Comparison of ENCODE assay signal across 20 cellular contexts in genomic region chr22:48353116-48353947, GRCh38.
DNase-seq lines count a peak whose midpoint lies in the region; ATAC-seq and TF ChIP-seq lines count a peak whose summit lies in the region.
"Had no signal": no experiment of that assay in that cellular context is flagged by ENCODE, and none has a peak within 500 bp of the region (broad histone marks: within the 10 kb centered on the region; RNA-seq: fewer than 3 reads in every experiment).

No MANE protein-coding gene starts in this region.

- H3F3A ChIP-seq in PC-9 (ENCODE audit: insufficient read depth, low read depth): no peaks in the 10 kb centered on the region

- TF ChIP-seq CTCF in osteocyte (IDR thresholded peaks at IDR 0.05): no peak
- no peak for TF ChIP-seq CTCF in PC-9 (conservative IDR thresholded peaks at IDR 0.05)

- 72% methylated on average over 14 of the region's 14 CpGs for WGBS in right cardiac atrium

- H3K4me1 ChIP-seq in right cardiac atrium (ENCODE audit: control insufficient read depth, insufficient read depth, low read length) (no peaks in the 10 kb centered on the region), PC-9 (replicated peaks; ENCODE audit: insufficient read depth) (no peaks in the 10 kb centered on the region)

- H4K20me1 ChIP-seq in PC-9 (ENCODE audit: insufficient read depth): no peaks in the 10 kb centered on the region

- H3K27ac ChIP-seq in right cardiac atrium (ENCODE audit: low read length): no peak overlapping the region
- no peak overlapping the region for H3K27ac ChIP-seq in PC-9
- H3K27ac ChIP-seq: KMS-11 had no signal

- no peaks in the 10 kb centered on the region for H3K27me3 Mint-ChIP-seq in osteocyte (ENCODE audit: unreplicated experiment)

- H3K9me3 ChIP-seq in right cardiac atrium (ENCODE audit: control insufficient read depth, low read length): no peaks in the 10 kb centered on the region
- no peaks in the 10 kb centered on the region for H3K9me3 ChIP-seq in PC-9 (ENCODE audit: insufficient read depth, low read depth)

- no peaks in the 10 kb centered on the region for H3K36me3 ChIP-seq in PC-9 (ENCODE audit: low read depth)

- peaks cover 25% of the 10 kb centered on the region for H3K4me1 Mint-ChIP-seq in osteocyte (ENCODE audit: unreplicated experiment)
- H3K4me1 Mint-ChIP-seq: B cell; CD4-positive, CD25-positive, alpha-beta regulatory T cell had no signal

- no peak for ATAC-seq in left ventricle myocardium superior
- no peak for ATAC-seq in right cardiac atrium

- no peak overlapping the region for H3K4me3 Mint-ChIP-seq in osteocyte (ENCODE audit: unreplicated experiment)
- H3K4me3 Mint-ChIP-seq: B cell; CD4-positive, CD25-positive, alpha-beta regulatory T cell had no signal

- H3K4me3 ChIP-seq in right cardiac atrium (ENCODE audit: low read length): no peak overlapping the region
- no peak overlapping the region for H3K4me3 ChIP-seq in PC-9

- no peaks in the 10 kb centered on the region for H3K9me2 ChIP-seq in PC-9 (ENCODE audit: insufficient read depth)

- no peak overlapping the region for H3K4me2 ChIP-seq in PC-9
- H3K4me2 ChIP-seq: KMS-11 had no signal

- H3K79me2 ChIP-seq in PC-9 (ENCODE audit: low read depth): no peaks in the 10 kb centered on the region

- POLR2A ChIA-PET in PC-9 (lab: Charles Lee; ENCODE audit: unreplicated experiment): no interaction called here

- H2AFZ ChIP-seq in PC-9: no peak overlapping the region

- CTCF ChIA-PET in PC-9 (lab: Charles Lee): no interaction called here

- intact Hi-C loops in left ventricle myocardium superior (cut with micrococcal nuclease) (no loop called here), right cardiac atrium (cut with DNase I) (no loop called here), PC-9 (cut with micrococcal nuclease; ENCODE audit: unreplicated experiment) (no loop called here)

- peak; percentile 7 for DNase-seq in left ventricle myocardium superior
- DNase-seq in right cardiac atrium: no peak
- DNase-seq in islet precursor cell: peak; percentile 65
- DNase-seq in osteocyte (ENCODE audit: extremely low spot score, unreplicated experiment): no peak
- DNase-seq in NAMALWA (ENCODE audit: low spot score): no peak
- no peak for DNase-seq in PC-9
- no peak for DNase-seq in NCI-H1436 (lab: John Stamatoyannopoulos, UW)
- DNase-seq: 8988T; CD4-positive, CD25-positive, alpha-beta regulatory T cell; DMS79; GOT3; NCI-H1105; NCI-H1694 treated with DMSO at 0.1 percent for 48 hours; NCI-H2081 treated with DMSO at 0.1 percent for 48 hours; NCI-H446 treated with DMSO at 0.1 percent for 48 hours; NCI-H526 treated with DMSO at 0.1 percent for 48 hours; OCI-M1; Right ventricle myocardium superior had no signal

- H3K27me3 ChIP-seq in right cardiac atrium (ENCODE audit: control insufficient read depth, insufficient read depth) (no peaks in the 10 kb centered on the region), PC-9 (ENCODE audit: insufficient read depth, low read depth) (peaks cover 93% of the 10 kb centered on the region)

- no TSS peak for BruUV-seq in PC-9 (replicated peaks; lab: Mats Ljungman, UMichigan)

- H3K27ac Mint-ChIP-seq in osteocyte (ENCODE audit: unreplicated experiment): peak overlapping the region; percentile 78
- H3K27ac Mint-ChIP-seq: B cell; CD4-positive, CD25-positive, alpha-beta regulatory T cell had no signal

- no peaks in the 10 kb centered on the region for H3K36me3 Mint-ChIP-seq in osteocyte (ENCODE audit: unreplicated experiment)
- H3K36me3 Mint-ChIP-seq: CD4-positive, CD25-positive, alpha-beta regulatory T cell had no signal

- no peaks in the 10 kb centered on the region for H3K9me3 Mint-ChIP-seq in osteocyte (ENCODE audit: unreplicated experiment)

Comparison
In these comparisons a context has a peak if more than half of its experiments do, and no peak if none do; other contexts are left out.
1. DNase-seq: peak in left ventricle myocardium superior (single experiment) and islet precursor cell (single experiment); none in right cardiac atrium (0 of 3), osteocyte (single experiment), NAMALWA (single experiment), PC-9 (0 of 2) and NCI-H1436 (single experiment).